In genomic region chr19:20051841-20052768, GRCh38 we compare ENCODE assay signal across 8 cellular contexts. TPM values are rescaled to one million over a fixed set of nuclear protein-coding genes. Genes with fewer than 3 reads are reported as not detected.
A peak's percentile ranks its signal among the peaks of the same experiment; 100 is the strongest.
DNase-seq lines count a peak whose midpoint lies in the region; ATAC-seq, FAIRE-seq and TF ChIP-seq lines count a peak whose summit lies in the region.

No MANE protein-coding gene starts in this region.

- DNase-seq in AG09319 (ENCODE audit: extremely low read depth, low read depth): peak; percentile 96
- DNase-seq in GM19239 (ENCODE audit: insufficient read length, low spot score): peak; percentile 20
- DNase-seq in OCI-M2 (lab: John Stamatoyannopoulos, UW; ENCODE audit: unreplicated experiment): peak; percentile 77
- peak; percentile 93 for DNase-seq in fibroblast of peridontal ligament (ENCODE audit: extremely low read depth)
- peak; percentile 17 to 50 (median 44) for DNase-seq in naive thymus-derived CD4-positive, alpha-beta T cell
- DNase-seq in stimulated activated effector memory CD8-positive, alpha-beta T cell treated with anti-CD3 and anti-CD28 coated beads, Interleukin-12 subunit alpha, Interleukin-12 subunit beta, amount 100 ng/mL, for 72 hours (ENCODE audit: low spot score in 2 of 2): peak; percentile 33 to 76

- no peak for TF ChIP-seq CTCF in AG09319 (IDR thresholded peaks at IDR 0.05; ENCODE audit: low read depth, low read length)

- peak overlapping the region; percentile 94 for H3K4me3 Mint-ChIP-seq in activated T-helper 17 cell treated with anti-CD3 and anti-CD28 coated beads, Interleukin-2, amount 50 U/mL, for 72 hours
- H3K4me3 Mint-ChIP-seq in naive thymus-derived CD4-positive, alpha-beta T cell: peak overlapping the region; percentile 95 to 100 (median 98)
- peak overlapping the region; percentile 93 for H3K4me3 Mint-ChIP-seq in stimulated activated effector memory CD8-positive, alpha-beta T cell treated with anti-CD3 and anti-CD28 coated beads, Interleukin-12 subunit alpha, Interleukin-12 subunit beta, amount 100 ng/mL, for 72 hours

- no peaks in the 10 kb centered on the region for H3K27me3 ChIP-seq in naive thymus-derived CD4-positive, alpha-beta T cell (ENCODE audit: control insufficient read depth in 2 of 2, insufficient read depth in 2 of 2, low read length in 2 of 2)

- no peaks in the 10 kb centered on the region for H3K9me3 ChIP-seq in naive thymus-derived CD4-positive, alpha-beta T cell (ENCODE audit: control insufficient read depth in 2 of 3, low read length in 3 of 3)

- peak; percentile 69 for ATAC-seq in HG03520 (IDR thresholded peaks at IDR 0.05; ENCODE audit: unreplicated experiment)
- peak; percentile 98 for ATAC-seq in activated T-helper 17 cell treated with anti-CD3 and anti-CD28 coated beads, Interleukin-2, amount 50 U/mL, for 72 hours (replicated peaks)
- peak; percentile 93 for ATAC-seq in naive thymus-derived CD4-positive, alpha-beta T cell
- peak; percentile 97 for ATAC-seq in stimulated activated effector memory CD8-positive, alpha-beta T cell treated with anti-CD3 and anti-CD28 coated beads, Interleukin-12 subunit alpha, Interleukin-12 subunit beta, amount 100 ng/mL, for 72 hours

- POLR2A ChIA-PET in naive thymus-derived CD4-positive, alpha-beta T cell (lab: Charles Lee): interaction anchor here (0.8 to 3.5 kb wide), 11 partner anchors 13 to 1800 kb away, joined by 3 to 32 read pairs (median 4); partner anchors contain the start of genes ZNF253, ZNF429, ZNF486 and ZNF626

- H3K4me1 Mint-ChIP-seq in activated T-helper 17 cell treated with anti-CD3 and anti-CD28 coated beads, Interleukin-2, amount 50 U/mL, for 72 hours: no peaks in the 10 kb centered on the region
- H3K4me1 Mint-ChIP-seq in naive thymus-derived CD4-positive, alpha-beta T cell: peaks cover 0 to 17% (median 8%) of the 10 kb centered on the region in 7 donors
- H3K4me1 Mint-ChIP-seq in stimulated activated effector memory CD8-positive, alpha-beta T cell treated with anti-CD3 and anti-CD28 coated beads, Interleukin-12 subunit alpha, Interleukin-12 subunit beta, amount 100 ng/mL, for 72 hours: peaks cover 7% of the 10 kb centered on the region

- peak overlapping the region; percentile 81 for H3K27ac Mint-ChIP-seq in activated T-helper 17 cell treated with anti-CD3 and anti-CD28 coated beads, Interleukin-2, amount 50 U/mL, for 72 hours
- H3K27ac Mint-ChIP-seq in naive thymus-derived CD4-positive, alpha-beta T cell: peak overlapping the region; percentile 83 to 97 (median 94)
- H3K27ac Mint-ChIP-seq in stimulated activated effector memory CD8-positive, alpha-beta T cell treated with anti-CD3 and anti-CD28 coated beads, Interleukin-12 subunit alpha, Interleukin-12 subunit beta, amount 100 ng/mL, for 72 hours: peak overlapping the region; percentile 82

- H3K36me3 Mint-ChIP-seq in activated T-helper 17 cell treated with anti-CD3 and anti-CD28 coated beads, Interleukin-2, amount 50 U/mL, for 72 hours (ENCODE audit: low read depth): no peaks in the 10 kb centered on the region
- peaks cover 0 to 4% (median 0%) of the 10 kb centered on the region in 5 donors for H3K36me3 Mint-ChIP-seq in naive thymus-derived CD4-positive, alpha-beta T cell
- no peaks in the 10 kb centered on the region for H3K36me3 Mint-ChIP-seq in stimulated activated effector memory CD8-positive, alpha-beta T cell treated with anti-CD3 and anti-CD28 coated beads, Interleukin-12 subunit alpha, Interleukin-12 subunit beta, amount 100 ng/mL, for 72 hours

- CTCF ChIA-PET in naive thymus-derived CD4-positive, alpha-beta T cell (lab: Charles Lee): no interaction called here

- FAIRE-seq in GM19239 (lab: Jason Lieb, UNC): peak; percentile 90

- intact Hi-C loops in naive thymus-derived CD4-positive, alpha-beta T cell (cut with micrococcal nuclease): loop anchor here (1.0 to 10.0 kb wide), 8 partner anchors 13 to 1345 kb away; partner anchors contain the start of genes ZNF682 (in 2 of the 2), ZNF101 (in 1 of the 2), ZNF486 (in 1 of the 2) and ZNF493 (in 1 of the 2)

- peaks cover 0 to 5% (median 0%) of the 10 kb centered on the region in 3 experiments for H3K36me3 ChIP-seq in naive thymus-derived CD4-positive, alpha-beta T cell (ENCODE audit: control insufficient read depth in 2 of 3, insufficient read depth in 3 of 3, low read length in 3 of 3)

- peak overlapping the region; percentile 77 for H3K27ac ChIP-seq in naive thymus-derived CD4-positive, alpha-beta T cell (ENCODE audit: low read depth, low read length)

- peak overlapping the region; percentile 98 for H3K4me3 ChIP-seq in naive thymus-derived CD4-positive, alpha-beta T cell (ENCODE audit: low read length)

- no peaks in the 10 kb centered on the region for H3K27me3 Mint-ChIP-seq in activated T-helper 17 cell treated with anti-CD3 and anti-CD28 coated beads, Interleukin-2, amount 50 U/mL, for 72 hours
- H3K27me3 Mint-ChIP-seq in naive thymus-derived CD4-positive, alpha-beta T cell: peaks cover 0 to 4% (median 0%) of the 10 kb centered on the region in 5 donors

- H3K9me3 Mint-ChIP-seq in activated T-helper 17 cell treated with anti-CD3 and anti-CD28 coated beads, Interleukin-2, amount 50 U/mL, for 72 hours: no peaks in the 10 kb centered on the region
- H3K9me3 Mint-ChIP-seq in naive thymus-derived CD4-positive, alpha-beta T cell: peaks cover 0 to 23% (median 0%) of the 10 kb centered on the region in 11 donors
- no peaks in the 10 kb centered on the region for H3K9me3 Mint-ChIP-seq in stimulated activated effector memory CD8-positive, alpha-beta T cell treated with anti-CD3 and anti-CD28 coated beads, Interleukin-12 subunit alpha, Interleukin-12 subunit beta, amount 100 ng/mL, for 72 hours

- peaks cover 8% of the 10 kb centered on the region in 2 donors for H3K4me1 ChIP-seq in naive thymus-derived CD4-positive, alpha-beta T cell (ENCODE audit: control insufficient read depth in 2 of 2, insufficient read depth in 2 of 2, low read length in 2 of 2)

RNA-seq across cellular contexts. Expression of gene ZNF682, which starts 12.8 kb away (rescaled TPM):
- total RNA-seq in activated T-helper 17 cell treated with anti-CD3 and anti-CD28 coated beads, Interleukin-2, amount 50 U/mL, for 72 hours: 1 to 10 TPM; 7.7 to 8.4 TPM
- 10 to 100 TPM in 2 of 5 experiments, 1 to 10 TPM in 3; 5.3 to 13.0 (median 9.5) TPM for total RNA-seq in naive thymus-derived CD4-positive, alpha-beta T cell
- polyA plus RNA-seq in naive thymus-derived CD4-positive, alpha-beta T cell: 1 to 10 TPM; 4.0 to 5.3 TPM

RNA-seq across cellular contexts. Expression of gene ZNF90, which starts 25.7 kb away (rescaled TPM):
- 10 to 100 TPM; 11.8 to 15.5 TPM for total RNA-seq in activated T-helper 17 cell treated with anti-CD3 and anti-CD28 coated beads, Interleukin-2, amount 50 U/mL, for 72 hours
- 1 to 10 TPM; 3.4 to 7.7 (median 4.5) TPM for total RNA-seq in naive thymus-derived CD4-positive, alpha-beta T cell
- polyA plus RNA-seq in naive thymus-derived CD4-positive, alpha-beta T cell: 1 to 10 TPM; 1.8 to 2.4 TPM

Comparison
In these comparisons a context has a peak if more than half of its experiments do, and no peak if none do; other contexts are left out.
1. Peak in every context shown above with its lines: DNase-seq, ATAC-seq, H3K4me3 ChIP-seq and H3K27ac ChIP-seq.
2. DNase-seq: peak in every context shown above with its lines; median percentile 96 in AG09319; 93 in fibroblast of peridontal ligament; 77 in OCI-M2; 54 in stimulated activated effector memory CD8-positive, alpha-beta T cell treated with anti-CD3 and anti-CD28 coated beads, Interleukin-12 subunit alpha, Interleukin-12 subunit beta, amount 100 ng/mL, for 72 hours; 44 in naive thymus-derived CD4-positive, alpha-beta T cell; 20 in GM19239.